Comparison of ENCODE assay signal across 1 cellular context in genomic region chr11:110044226-110044968, GRCh38.
TF ChIP-seq lines count a peak whose summit lies in the region.

No MANE protein-coding gene starts in this region.

TF ChIP-seq in K562, 482 proteins besides CTCF, POLR2A, EP300 and RAD21:
- TF ChIP-seq SP2 (IDR thresholded peaks at IDR 0.05; ENCODE audit: extremely low read depth, low read depth, low read length, poor library complexity, severe bottlenecking) = no peak
- TF ChIP-seq DIDO1 (tag; IDR thresholded peaks at IDR 0.05; ENCODE audit: low read depth) = no peak
- TF ChIP-seq POLR3G (IDR thresholded peaks at IDR 0.05; ENCODE audit: extremely low read depth, insufficient read length, insufficient replicate concordance) = no peak
